In the genomic region with DNA sequence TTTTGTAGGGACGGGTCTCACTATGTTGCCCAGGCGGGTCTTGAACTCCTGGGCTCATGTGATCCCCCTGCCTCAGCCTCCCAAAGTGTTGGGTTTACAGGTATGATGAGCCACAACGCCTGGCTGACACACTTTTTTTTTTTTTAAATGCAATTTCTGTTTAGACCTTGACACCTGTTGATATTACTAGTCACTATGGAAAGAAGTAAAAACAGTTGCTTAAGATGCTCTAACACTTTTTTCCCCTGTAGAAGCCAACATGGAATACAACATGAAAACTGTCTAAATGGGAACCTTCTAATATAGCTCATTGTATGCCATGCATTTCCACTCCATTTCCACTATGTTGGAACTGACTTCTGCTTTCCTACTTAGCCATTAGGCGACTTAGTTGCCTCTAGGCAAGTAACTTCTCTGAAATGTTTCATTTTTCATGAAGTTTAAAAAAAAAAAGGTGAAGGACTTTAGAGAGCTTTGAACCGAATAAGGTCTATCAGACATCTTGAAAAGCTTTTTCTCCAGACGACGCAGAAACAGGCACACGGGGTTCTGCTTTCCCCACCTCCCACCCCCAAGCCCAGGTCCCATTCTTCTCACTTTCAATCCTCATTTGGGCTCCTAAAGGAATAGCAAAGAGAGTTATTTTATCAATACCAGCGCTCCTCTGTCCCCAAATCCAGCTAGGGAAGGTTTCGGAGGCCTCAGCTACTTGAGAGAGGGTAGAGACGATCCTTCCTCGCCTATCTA, we compare ENCODE assay signal across 8 cellular contexts. TPM values are rescaled to one million over a fixed set of nuclear protein-coding genes. Genes with fewer than 3 reads are reported as not detected.
DNase-seq lines count a peak whose midpoint lies in the region; ATAC-seq and TF ChIP-seq lines count a peak whose summit lies in the region.

No MANE protein-coding gene starts in this region.

- peaks cover 0 to 8% (median under 1%) of the 10 kb centered on the region in 11 experiments; a peak in 5 of 22 replicates for H3K36me3 ChIP-seq in BLaER1 treated with 17β-estradiol and CSF1 and Interleukin-3, amounts not matched to agents 10 nM and 100 nM
- H3K36me3 ChIP-seq in lower lobe of right lung (no peaks in the 10 kb centered on the region), upper lobe of left lung (no peaks in the 10 kb centered on the region)

- peak overlapping the region; percentile 90 to 97 (median 95) for H3K9ac ChIP-seq in BLaER1 treated with 17β-estradiol and CSF1 and Interleukin-3, amounts not matched to agents 10 nM and 100 nM

- 21 to 23% methylated on average over 12 of the region's 12 CpGs for WGBS in upper lobe of left lung, 2 donors

- no peaks in the 10 kb centered on the region for H3K27me3 ChIP-seq in BLaER1 treated with 17β-estradiol and CSF1 and Interleukin-3, amounts not matched to agents 10 nM and 100 nM
- H3K27me3 ChIP-seq in lower lobe of right lung (ENCODE audit: low read depth), result no peaks in the 10 kb centered on the region
- no peaks in the 10 kb centered on the region for H3K27me3 ChIP-seq in upper lobe of left lung

- H3K4me1 ChIP-seq in BLaER1 treated with 17β-estradiol and CSF1 and Interleukin-3, amounts not matched to agents 10 nM and 100 nM, result peaks cover 27 to 43% (median 36%) of the 10 kb centered on the region in 10 experiments
- H3K4me1 ChIP-seq in lower lobe of right lung, result peaks cover 27% of the 10 kb centered on the region
- peaks cover 15 to 28% (median 18%) of the 10 kb centered on the region in 4 donors for H3K4me1 ChIP-seq in upper lobe of left lung

- H4K20me1 ChIP-seq in BLaER1 treated with 17β-estradiol and CSF1 and Interleukin-3, amounts not matched to agents 10 nM and 100 nM, result peaks cover 33 to 39% (median 34%) of the 10 kb centered on the region in 11 experiments; a peak in 21 of 22 replicates

- DNase-seq in NCI-H526 treated with DMSO at 0.1 percent for 48 hours (lab: John Stamatoyannopoulos, UW), result peak; percentile 52
- DNase-seq in cardiac fibroblast (ENCODE audit: low read depth in 2 of 2), result peak in 1 of 2 donors; percentile 32
- no peak for DNase-seq in lower lobe of right lung
- DNase-seq in upper lobe of left lung, result no peak
- no peak for DNase-seq in dedifferentiated amniotic fluid mesenchymal stem cell (ENCODE audit: extremely low spot score)
- DNase-seq in RPMI8226, result no peak

- no peak for TF ChIP-seq EP300 in upper lobe of left lung (IDR thresholded peaks at IDR 0.05)

- H3K4me2 ChIP-seq in BLaER1 treated with 17β-estradiol and CSF1 and Interleukin-3, amounts not matched to agents 10 nM and 100 nM, result peak overlapping the region; percentile 71 to 94 (median 83)

- H3K27ac ChIP-seq in BLaER1 treated with 17β-estradiol and CSF1 and Interleukin-3, amounts not matched to agents 10 nM and 100 nM, result peak overlapping the region; percentile 94 to 98 (median 96)
- H3K27ac ChIP-seq in lower lobe of right lung, result peak overlapping the region; percentile 95
- H3K27ac ChIP-seq in upper lobe of left lung, result peak overlapping the region; percentile 93 to 98 (median 98)

- TF ChIP-seq CTCF in cardiac fibroblast (IDR thresholded peaks at IDR 0.05; ENCODE audit: low read depth, low read length), result no peak
- no peak for TF ChIP-seq CTCF in lower lobe of right lung (IDR thresholded peaks at IDR 0.05)
- no peak for TF ChIP-seq CTCF in upper lobe of left lung (IDR thresholded peaks at IDR 0.05)

- intact Hi-C loops in lower lobe of right lung (cut with DNase I), result no loop called here

- TF ChIP-seq POLR2A in upper lobe of left lung (IDR thresholded peaks at IDR 0.05), result no peak

- ATAC-seq in GM19438 (IDR thresholded peaks at IDR 0.05; ENCODE audit: low read depth, unreplicated experiment), result peak; percentile 29
- ATAC-seq in lower lobe of right lung, result peak; percentile 6 to 33
- ATAC-seq in upper lobe of left lung (ENCODE audit: low FRiP score in 2 of 2), result peak in 1 of 2 donors; percentile 33

- peak overlapping the region; percentile 86 to 100 (median 92) for H3K4me3 ChIP-seq in BLaER1 treated with 17β-estradiol and CSF1 and Interleukin-3, amounts not matched to agents 10 nM and 100 nM
- H3K4me3 ChIP-seq in cardiac fibroblast (replicated peaks in 1 of 2; ENCODE audit: low read depth in 2 of 2, low read length in 2 of 2), result peak overlapping the region; percentile 84 to 92
- H3K4me3 ChIP-seq in lower lobe of right lung, result peak overlapping the region; percentile 94
- H3K4me3 ChIP-seq in upper lobe of left lung, result peak overlapping the region; percentile 3 to 98 (median 83)

- no peaks in the 10 kb centered on the region for H3K9me3 ChIP-seq in BLaER1 treated with 17β-estradiol and CSF1 and Interleukin-3, amounts not matched to agents 10 nM and 100 nM (replicated peaks in 1 of 11)
- no peaks in the 10 kb centered on the region for H3K9me3 ChIP-seq in lower lobe of right lung
- H3K9me3 ChIP-seq in upper lobe of left lung, result no peaks in the 10 kb centered on the region

RNA-seq across cellular contexts. Expression of a gene that starts 0.6 kb away (rescaled TPM):
- total RNA-seq in lower lobe of right lung (52.3 TPM), upper lobe of left lung (10 to 100 TPM; 12.6 to 50.0 (median 41.3) TPM)
